In genomic region chr6:53795702-53796450, GRCh38 we compare ENCODE assay signal across 8 cellular contexts. TPM values are rescaled to one million over a fixed set of nuclear protein-coding genes. Genes with fewer than 3 reads are reported as not detected.
DNase-seq lines count a peak whose midpoint lies in the region; ATAC-seq and TF ChIP-seq lines count a peak whose summit lies in the region.

No MANE protein-coding gene starts in this region.

- DNase-seq in Caco-2 (peak; percentile 54 to 59), NCI-H146 (lab: John Stamatoyannopoulos, UW) (peak; percentile 53), left ventricle myocardium inferior (peak; percentile 29), progenitor cell of endocrine pancreas (ENCODE audit: low spot score, unreplicated experiment) (peak; percentile 48), KG1 (lab: John Stamatoyannopoulos, UW) (no peak)

- H3K27ac Mint-ChIP-seq in Caco-2 (ENCODE audit: unreplicated experiment) (peak overlapping the region; percentile 94), progenitor cell of endocrine pancreas (peak overlapping the region; percentile 98)
- no peak overlapping the region for H3K27ac Mint-ChIP-seq in activated naive CD8-positive, alpha-beta T cell

- peak overlapping the region; percentile 97 for H3K4me3 Mint-ChIP-seq in Caco-2 (ENCODE audit: unreplicated experiment)
- H3K4me3 Mint-ChIP-seq in activated naive CD8-positive, alpha-beta T cell, result peak overlapping the region; percentile 95
- peak overlapping the region; percentile 90 for H3K4me3 Mint-ChIP-seq in progenitor cell of endocrine pancreas (ENCODE audit: low read depth)

- no peaks in the 10 kb centered on the region for H3K9me3 Mint-ChIP-seq in Caco-2 (ENCODE audit: unreplicated experiment)
- no peaks in the 10 kb centered on the region for H3K9me3 Mint-ChIP-seq in activated naive CD8-positive, alpha-beta T cell (ENCODE audit: low read depth)
- H3K9me3 Mint-ChIP-seq in progenitor cell of endocrine pancreas (ENCODE audit: low read depth), result peaks cover 1% of the 10 kb centered on the region

- H3K27me3 Mint-ChIP-seq in Caco-2 (ENCODE audit: insufficient read depth, unreplicated experiment) (no peaks in the 10 kb centered on the region), progenitor cell of endocrine pancreas (no peaks in the 10 kb centered on the region)
- peaks cover 12% of the 10 kb centered on the region for H3K27me3 Mint-ChIP-seq in activated naive CD8-positive, alpha-beta T cell

- H3K9me3 ChIP-seq in Caco-2, result no peaks in the 10 kb centered on the region
- no peaks in the 10 kb centered on the region for H3K9me3 ChIP-seq in left ventricle myocardium inferior (replicated peaks)

- CTCF ChIA-PET in Caco-2 (lab: Charles Lee), result interaction anchor here (0.6 to 5.2 kb wide), 6 partner anchors 53 to 195 kb away, joined by 3 to 32 read pairs (median 10); no protein-coding TSS in a partner anchor

- H3K4me1 ChIP-seq in Caco-2 (peaks cover 26% of the 10 kb centered on the region), left ventricle myocardium inferior (peaks cover 37% of the 10 kb centered on the region)

- H3K4me3 ChIP-seq in Caco-2 (ENCODE audit: low read depth, low read length), result peak overlapping the region; percentile 98
- peak overlapping the region; percentile 88 for H3K4me3 ChIP-seq in left ventricle myocardium inferior

- POLR2A ChIA-PET in Caco-2 (lab: Charles Lee), result interaction anchor here (0.6 to 3.8 kb wide), 7 partner anchors 11 to 101 kb away, joined by 3 to 36 read pairs (median 4); no protein-coding TSS in a partner anchor

- no TSS peak for BruUV-seq in Caco-2 (replicated peaks; lab: Mats Ljungman, UMichigan)

- H3K36me3 ChIP-seq in Caco-2 (ENCODE audit: control insufficient read depth, insufficient read depth, low read length) (no peaks in the 10 kb centered on the region; the same call in 1 of the 2 replicates), left ventricle myocardium inferior (no peaks in the 10 kb centered on the region)

- peak overlapping the region; percentile 83 for H3K27ac ChIP-seq in left ventricle myocardium inferior (replicated peaks)

- H3K27me3 ChIP-seq in Caco-2 (replicated peaks; ENCODE audit: control insufficient read depth, insufficient read depth, low read length) (no peaks in the 10 kb centered on the region), left ventricle myocardium inferior (ENCODE audit: low read depth) (no peaks in the 10 kb centered on the region)

- H3K4me1 Mint-ChIP-seq in Caco-2 (ENCODE audit: low read depth, unreplicated experiment) (peaks cover 34% of the 10 kb centered on the region), progenitor cell of endocrine pancreas (ENCODE audit: low read depth) (peaks cover 50% of the 10 kb centered on the region)
- H3K4me1 Mint-ChIP-seq in activated naive CD8-positive, alpha-beta T cell (ENCODE audit: low read depth), result peaks cover 23% of the 10 kb centered on the region

- peaks cover 55% of the 10 kb centered on the region for H3K36me3 Mint-ChIP-seq in Caco-2 (ENCODE audit: insufficient read depth, unreplicated experiment)
- H3K36me3 Mint-ChIP-seq in activated naive CD8-positive, alpha-beta T cell, result no peaks in the 10 kb centered on the region
- H3K36me3 Mint-ChIP-seq in progenitor cell of endocrine pancreas (ENCODE audit: insufficient read depth), result peaks cover 5% of the 10 kb centered on the region

- no peak for ATAC-seq in GM21576 (IDR thresholded peaks at IDR 0.05; ENCODE audit: unreplicated experiment)
- no peak for ATAC-seq in GM21526 (IDR thresholded peaks at IDR 0.05; ENCODE audit: low FRiP score, unreplicated experiment)

- intact Hi-C loops in Caco-2 (cut with micrococcal nuclease; ENCODE audit: unreplicated experiment) (loop anchor here (1.0 to 2.0 kb wide), 2 partner anchors 15 to 251 kb away; partner anchors contain the start of gene GCLC), left ventricle myocardium inferior (cut with micrococcal nuclease) (loop anchor here (10.0 kb wide), 2 partner anchors 129 to 159 kb away; no protein-coding TSS in a partner anchor)

- no peak for TF ChIP-seq CTCF in Caco-2 (IDR thresholded peaks at IDR 0.05; ENCODE audit: insufficient read depth in 1 of 2, low read depth in 1 of 2, low read length in 1 of 2, severe bottlenecking in 1 of 2, unreplicated experiment in 1 of 2)
- TF ChIP-seq CTCF in left ventricle myocardium inferior (IDR thresholded peaks at IDR 0.05; ENCODE audit: borderline replicate concordance), result no peak
- no peak for TF ChIP-seq CTCF in progenitor cell of endocrine pancreas (IDR thresholded peaks at IDR 0.05; ENCODE audit: unreplicated experiment)

RNA-seq across cellular contexts. Expression of gene LRRC1, which starts 1.1 kb away (rescaled TPM):
- 60.8 and 66.1 TPM in 2 replicates for total RNA-seq in Caco-2 (2022)
- total RNA-seq in left ventricle myocardium inferior, result 2.7 TPM
- total RNA-seq in progenitor cell of endocrine pancreas, result 36.2 and 39.2 TPM in 2 replicates

Comparison
In these comparisons a context has a peak if more than half of its experiments do, and no peak if none do; other contexts are left out.
1. RNA of gene LRRC1, which starts 1.1 kb away (total RNA-seq): 60.8 to 66.1 TPM in Caco-2 and 36.2 to 39.2 TPM in progenitor cell of endocrine pancreas; 2.7 TPM in left ventricle myocardium inferior (single experiment); every median in the first group is over 10 times any median in the second.
2. Peak in every context shown above with its lines, with median percentiles within 50 percentile points of each other: H3K4me3 Mint-ChIP-seq.